ENCODE assay signal across 26 cellular contexts in genomic region chr18:45208164-45208563, GRCh38.
"Had no signal": no experiment of that assay in that cellular context is flagged by ENCODE, and none has a peak within 500 bp of the region (broad histone marks: within the 10 kb centered on the region; RNA-seq: fewer than 3 reads in every experiment).

No MANE protein-coding gene starts in this region.

- H3K4me3 ChIP-seq: neural progenitor cell, ovary, prostate gland, sigmoid colon, stomach, thoracic aorta, thyroid gland, tibial nerve, upper lobe of right lung, uterus had no signal

- H3K4me1 Mint-ChIP-seq: stimulated activated effector memory CD8-positive, alpha-beta T cell treated with anti-CD3 and anti-CD28 coated beads, Interleukin-12 subunit alpha, Interleukin-12 subunit beta, amount 100 ng/mL, for 72 hours had no signal

- H3K4me1 ChIP-seq: neural progenitor cell, parathyroid adenoma, prostate gland, tibial nerve, upper lobe of right lung, uterus had no signal

- H2AFZ ChIP-seq: neural progenitor cell, parathyroid adenoma had no signal

- H3K27ac ChIP-seq: neural progenitor cell, ovary, parathyroid adenoma, prostate gland, sigmoid colon, stomach, thoracic aorta, thyroid gland, tibial nerve, upper lobe of right lung, uterus had no signal

- H3K9me3 Mint-ChIP-seq: natural killer cell; nephron; stimulated activated effector memory CD8-positive, alpha-beta T cell treated with anti-CD3 and anti-CD28 coated beads, Interleukin-12 subunit alpha, Interleukin-12 subunit beta, amount 100 ng/mL, for 72 hours; stimulated activated naive B cell treated with anti-CD40 and anti-IgM and Interleukin-4, amounts not matched to agents 10 μg/mL and 1 μg/mL and 100 μg/mL, for 72 hours; stimulated activated naive CD8-positive, alpha-beta T cell treated with anti-CD3 and anti-CD28 coated beads, Interleukin-15, Interleukin-2, amounts not matched to agents 100 ng/mL and 50 ng/mL, for 24 hours had no signal

- FAIRE-seq: small intestine had no signal

- H3K36me3 Mint-ChIP-seq: natural killer cell; neural progenitor cell; stimulated activated effector memory CD8-positive, alpha-beta T cell treated with anti-CD3 and anti-CD28 coated beads, Interleukin-12 subunit alpha, Interleukin-12 subunit beta, amount 100 ng/mL, for 72 hours; stimulated activated naive B cell treated with anti-CD40 and anti-IgM and Interleukin-4, amounts not matched to agents 10 μg/mL and 1 μg/mL and 100 μg/mL, for 72 hours; type B pancreatic cell had no signal

- H3K36me3 ChIP-seq: neural progenitor cell, ovary, prostate gland, sigmoid colon, stomach, thoracic aorta, thyroid gland, tibial nerve, upper lobe of right lung, uterus had no signal

- H3K79me2 ChIP-seq: parathyroid adenoma had no signal

- DNase-seq: naive thymus-derived CD4-positive, alpha-beta T cell; natural killer cell; occipital lobe; ovary; right cardiac atrium; sigmoid colon; small intestine; stimulated activated CD4-positive, alpha-beta T cell treated with anti-CD3 and anti-CD28 coated beads, Interleukin-15, amount 100 ng/mL, for 24 hours; stimulated activated CD4-positive, alpha-beta T cell treated with anti-CD3 and anti-CD28 coated beads, Interleukin-2, amount 100 ng/mL, for 24 hours; stimulated activated CD4-positive, alpha-beta T cell treated with anti-CD3 and anti-CD28 coated beads, Interleukin-2, amount 100 ng/mL, for 48 hours; stimulated activated CD4-positive, alpha-beta T cell treated with anti-CD3 and anti-CD28 coated beads, Interleukin-4, amount 100 ng/mL, for 24 hours; stimulated activated naive B cell treated with anti-CD40 and anti-IgM and Interleukin-4, amounts not matched to agents 10 μg/mL and 1 μg/mL and 100 μg/mL, for 72 hours; stimulated activated naive CD4-positive, alpha-beta T cell treated with Interleukin-2 at 50 U/mL for 16 hours; stomach; thyroid gland; upper lobe of right lung; uterus had no signal

- H3K9ac ChIP-seq: neural progenitor cell, parathyroid adenoma had no signal

- H3K27me3 ChIP-seq: neural progenitor cell, ovary, sigmoid colon, stomach, thyroid gland, tibial nerve, upper lobe of right lung, uterus had no signal

- H3K4me2 ChIP-seq: neural progenitor cell had no signal

- ATAC-seq: naive thymus-derived CD4-positive, alpha-beta T cell; natural killer cell; right cardiac atrium; stimulated activated effector memory CD8-positive, alpha-beta T cell treated with anti-CD3 and anti-CD28 coated beads, Interleukin-12 subunit alpha, Interleukin-12 subunit beta, amount 100 ng/mL, for 72 hours; stimulated activated naive B cell treated with anti-CD40 and anti-IgM and Interleukin-4, amounts not matched to agents 10 μg/mL and 1 μg/mL and 100 μg/mL, for 72 hours; upper lobe of right lung had no signal

- H3K9me3 ChIP-seq: ovary, prostate gland, sigmoid colon, stomach, thoracic aorta, thyroid gland, tibial nerve, upper lobe of right lung, uterus had no signal

- H3K4me3 Mint-ChIP-seq: naive thymus-derived CD4-positive, alpha-beta T cell; natural killer cell; nephron; neural progenitor cell; stimulated activated effector memory CD8-positive, alpha-beta T cell treated with anti-CD3 and anti-CD28 coated beads, Interleukin-12 subunit alpha, Interleukin-12 subunit beta, amount 100 ng/mL, for 72 hours; stimulated activated naive B cell treated with anti-CD40 and anti-IgM and Interleukin-4, amounts not matched to agents 10 μg/mL and 1 μg/mL and 100 μg/mL, for 72 hours; stimulated activated naive CD8-positive, alpha-beta T cell treated with anti-CD3 and anti-CD28 coated beads, Interleukin-15, Interleukin-2, amounts not matched to agents 100 ng/mL and 50 ng/mL, for 24 hours; type B pancreatic cell had no signal

- H3K27me3 Mint-ChIP-seq: stimulated activated naive B cell treated with anti-CD40 and anti-IgM and Interleukin-4, amounts not matched to agents 10 μg/mL and 1 μg/mL and 100 μg/mL, for 72 hours had no signal

- H3K27ac Mint-ChIP-seq: naive thymus-derived CD4-positive, alpha-beta T cell; natural killer cell; neural progenitor cell; stimulated activated effector memory CD8-positive, alpha-beta T cell treated with anti-CD3 and anti-CD28 coated beads, Interleukin-12 subunit alpha, Interleukin-12 subunit beta, amount 100 ng/mL, for 72 hours; stimulated activated naive B cell treated with anti-CD40 and anti-IgM and Interleukin-4, amounts not matched to agents 10 μg/mL and 1 μg/mL and 100 μg/mL, for 72 hours; stimulated activated naive CD8-positive, alpha-beta T cell treated with anti-CD3 and anti-CD28 coated beads, Interleukin-15, Interleukin-2, amounts not matched to agents 100 ng/mL and 50 ng/mL, for 24 hours; type B pancreatic cell had no signal
